ENCODE assay signal across 1 cellular context in genomic region chr13:75946746-75947397, GRCh38.
TF ChIP-seq lines count a peak whose summit lies in the region.

No MANE protein-coding gene starts in this region.

TF ChIP-seq in GM23338, 12 proteins besides CTCF, POLR2A, EP300 and RAD21 (continued from another document):
- TF ChIP-seq ZNF462 (CRISPR knock-in tag; IDR thresholded peaks at IDR 0.05) (no peak), EZH2 (IDR thresholded peaks at IDR 0.05; ENCODE audit: low read depth, unreplicated experiment) (no peak), JUNB (IDR thresholded peaks at IDR 0.05; ENCODE audit: unreplicated experiment) (no peak), POLR2AphosphoS5 (IDR thresholded peaks at IDR 0.05; ENCODE audit: low read depth) (no peak), NANOG (IDR thresholded peaks at IDR 0.05; ENCODE audit: borderline replicate concordance) (no peak), STAT1 (IDR thresholded peaks at IDR 0.05; ENCODE audit: unreplicated experiment) (no peak), EZH2phosphoT487 (IDR thresholded peaks at IDR 0.05; ENCODE audit: unreplicated experiment) (no peak)
